ENCODE assay signal across 21 cellular contexts in genomic region chr2:74138952-74139323, GRCh38. TPM values are rescaled to one million over a fixed set of nuclear protein-coding genes. Genes with fewer than 3 reads are reported as not detected.
DNase-seq lines count a peak whose midpoint lies in the region; ATAC-seq and TF ChIP-seq lines count a peak whose summit lies in the region.
"Had no signal": no experiment of that assay in that cellular context is flagged by ENCODE, and none has a peak within 500 bp of the region (broad histone marks: within the 10 kb centered on the region; RNA-seq: fewer than 3 reads in every experiment).

No MANE protein-coding gene starts in this region.

- peaks cover 10% of the 10 kb centered on the region for H3K4me1 Mint-ChIP-seq in glutamatergic neuron (ENCODE audit: low read depth, unreplicated experiment)
- peaks cover 0 to 3% (median 0%) of the 10 kb centered on the region in 3 donors for H3K4me1 Mint-ChIP-seq in CD8-positive, alpha-beta memory T cell
- H3K4me1 Mint-ChIP-seq: activated CD8-positive, alpha-beta memory T cell treated with anti-CD3 and anti-CD28 coated beads, Interleukin-2, amount 10 ng/mL, durations not matched to agents 7 days and 5 days; activated naive CD4-positive, alpha-beta T cell treated with anti-CD3 and anti-CD28 coated beads, Interleukin-2, amount 10 ng/mL, durations not matched to agents 7 days and 5 days; B cell; brain had no signal

- H3K27ac ChIP-seq in 22Rv1, result no peak overlapping the region
- no peak overlapping the region for H3K27ac ChIP-seq in CD8-positive, alpha-beta memory T cell (ENCODE audit: low read depth, low read length)
- H3K27ac ChIP-seq: Peyer's patch, skin epidermis, upper lobe of left lung had no signal

- H3K36me3 Mint-ChIP-seq in glutamatergic neuron (ENCODE audit: unreplicated experiment), result no peaks in the 10 kb centered on the region
- peaks cover 6 to 57% (median 17%) of the 10 kb centered on the region in 3 donors for H3K36me3 Mint-ChIP-seq in CD8-positive, alpha-beta memory T cell

- peaks cover 3% of the 10 kb centered on the region for H3K27me3 Mint-ChIP-seq in glutamatergic neuron (ENCODE audit: unreplicated experiment)
- no peaks in the 10 kb centered on the region for H3K27me3 Mint-ChIP-seq in CD8-positive, alpha-beta memory T cell
- H3K27me3 Mint-ChIP-seq: activated CD8-positive, alpha-beta memory T cell treated with anti-CD3 and anti-CD28 coated beads, Interleukin-2, amount 10 ng/mL, durations not matched to agents 7 days and 5 days; activated naive CD4-positive, alpha-beta T cell treated with anti-CD3 and anti-CD28 coated beads, Interleukin-2, amount 10 ng/mL, durations not matched to agents 7 days and 5 days; B cell; brain; stimulated activated naive B cell treated with anti-CD40 and anti-IgM and Interleukin-4, amounts not matched to agents 10 μg/mL and 1 μg/mL and 100 μg/mL, for 72 hours had no signal

- H3K27ac Mint-ChIP-seq in glutamatergic neuron (ENCODE audit: unreplicated experiment), result no peak overlapping the region
- H3K27ac Mint-ChIP-seq in CD8-positive, alpha-beta memory T cell, result no peak overlapping the region
- H3K27ac Mint-ChIP-seq: activated CD8-positive, alpha-beta memory T cell treated with anti-CD3 and anti-CD28 coated beads, Interleukin-2, amount 10 ng/mL, durations not matched to agents 7 days and 5 days; B cell; brain; stimulated activated naive B cell treated with anti-CD40 and anti-IgM and Interleukin-4, amounts not matched to agents 10 μg/mL and 1 μg/mL and 100 μg/mL, for 72 hours had no signal

- H3K27me3 ChIP-seq in GM06990 (replicated peaks; ENCODE audit: control insufficient read depth, insufficient read depth, low read length), result no peaks in the 10 kb centered on the region
- H3K27me3 ChIP-seq in CD8-positive, alpha-beta memory T cell (ENCODE audit: insufficient read depth, low read length, poor library complexity, severe bottlenecking), result no peaks in the 10 kb centered on the region
- H3K27me3 ChIP-seq: Peyer's patch, upper lobe of left lung had no signal

- no peaks in the 10 kb centered on the region for H3K4me1 ChIP-seq in CD8-positive, alpha-beta memory T cell (ENCODE audit: insufficient read depth, low read length)
- H3K4me1 ChIP-seq: Peyer's patch, upper lobe of left lung had no signal

- TF ChIP-seq CTCF in 22Rv1 (IDR thresholded peaks at IDR 0.05) (peak; percentile 76), GM06990 (IDR thresholded peaks at IDR 0.05; ENCODE audit: insufficient read depth, low read length, poor library complexity, severe bottlenecking) (peak; percentile 10), glutamatergic neuron (IDR thresholded peaks at IDR 0.05; ENCODE audit: partially characterized antibody, unreplicated experiment) (peak; percentile 51)

- no peak for DNase-seq in GM06990 (ENCODE audit: extremely low read depth, insufficient read length)
- peak; percentile 46 for DNase-seq in SK-MEL-5 (ENCODE audit: low read depth, low spot score)
- no peak for DNase-seq in glutamatergic neuron
- no peak for DNase-seq in CD8-positive, alpha-beta memory T cell
- no peak for DNase-seq in medulla oblongata (ENCODE audit: extremely low spot score)
- DNase-seq: activated CD4-positive, CD25-positive, alpha-beta regulatory T cell; activated CD8-positive, alpha-beta memory T cell treated with anti-CD3 and anti-CD28 coated beads, Interleukin-2, amount 10 ng/mL, durations not matched to agents 7 days and 5 days; activated naive CD4-positive, alpha-beta T cell treated with anti-CD3 and anti-CD28 coated beads, Interleukin-2, amount 10 ng/mL, durations not matched to agents 7 days and 5 days; KG1; midbrain; NCI-H1436; Peyer's patch; stimulated activated naive B cell treated with anti-CD40 and anti-IgM and Interleukin-4, amounts not matched to agents 10 μg/mL and 1 μg/mL and 100 μg/mL, for 72 hours; T-helper 1 cell had no signal

- no peak overlapping the region for H3K4me3 Mint-ChIP-seq in glutamatergic neuron (ENCODE audit: unreplicated experiment)
- no peak overlapping the region for H3K4me3 Mint-ChIP-seq in CD8-positive, alpha-beta memory T cell
- H3K4me3 Mint-ChIP-seq: activated CD8-positive, alpha-beta memory T cell treated with anti-CD3 and anti-CD28 coated beads, Interleukin-2, amount 10 ng/mL, durations not matched to agents 7 days and 5 days; activated naive CD4-positive, alpha-beta T cell treated with anti-CD3 and anti-CD28 coated beads, Interleukin-2, amount 10 ng/mL, durations not matched to agents 7 days and 5 days; B cell; brain; stimulated activated naive B cell treated with anti-CD40 and anti-IgM and Interleukin-4, amounts not matched to agents 10 μg/mL and 1 μg/mL and 100 μg/mL, for 72 hours had no signal

- H3K4me3 ChIP-seq in GM06990 (replicated peaks; ENCODE audit: low read depth, low read length), result no peak overlapping the region
- H3K4me3 ChIP-seq in CD8-positive, alpha-beta memory T cell (ENCODE audit: low read length), result no peak overlapping the region
- H3K4me3 ChIP-seq: Peyer's patch, skin epidermis, upper lobe of left lung had no signal

- CTCF ChIA-PET in CD8-positive, alpha-beta memory T cell (lab: Charles Lee), result interaction anchor here (1.4 kb wide), 1 partner anchor 315 kb away, joined by 3 read pairs; no protein-coding TSS in a partner anchor

- no peak for ATAC-seq in GM18502 (IDR thresholded peaks at IDR 0.05; ENCODE audit: poor library complexity, unreplicated experiment)
- ATAC-seq in HG02981 (IDR thresholded peaks at IDR 0.05; ENCODE audit: unreplicated experiment), result no peak
- ATAC-seq: activated CD8-positive, alpha-beta memory T cell treated with anti-CD3 and anti-CD28 coated beads, Interleukin-2, amount 10 ng/mL, durations not matched to agents 7 days and 5 days; stimulated activated naive B cell treated with anti-CD40 and anti-IgM and Interleukin-4, amounts not matched to agents 10 μg/mL and 1 μg/mL and 100 μg/mL, for 72 hours had no signal

- in situ Hi-C loops in SK-MEL-5 (cut with HindIII; ENCODE audit: low pct_unique_long_range_greater_than_20kb, low sequenced_read_pairs), result no loop called here

- POLR2A ChIA-PET in CD8-positive, alpha-beta memory T cell (lab: Charles Lee), result no interaction called here

- H3K9me3 ChIP-seq in CD8-positive, alpha-beta memory T cell (ENCODE audit: low read length), result no peaks in the 10 kb centered on the region
- H3K9me3 ChIP-seq: Peyer's patch, upper lobe of left lung had no signal

- H3K36me3 ChIP-seq in GM06990 (ENCODE audit: control insufficient read depth, insufficient read depth, low read length), result peaks cover 11% of the 10 kb centered on the region
- H3K36me3 ChIP-seq in CD8-positive, alpha-beta memory T cell (ENCODE audit: insufficient read depth, low read length), result no peaks in the 10 kb centered on the region

- peaks cover 3% of the 10 kb centered on the region for H3K9me3 Mint-ChIP-seq in glutamatergic neuron (ENCODE audit: unreplicated experiment)
- H3K9me3 Mint-ChIP-seq in CD8-positive, alpha-beta memory T cell, result no peaks in the 10 kb centered on the region
- H3K9me3 Mint-ChIP-seq: activated naive CD4-positive, alpha-beta T cell treated with anti-CD3 and anti-CD28 coated beads, Interleukin-2, amount 10 ng/mL, durations not matched to agents 7 days and 5 days; brain; stimulated activated naive B cell treated with anti-CD40 and anti-IgM and Interleukin-4, amounts not matched to agents 10 μg/mL and 1 μg/mL and 100 μg/mL, for 72 hours had no signal

RNA-seq across cellular contexts. Expression of gene BOLA3, which starts 8.8 kb away (rescaled TPM):
- total RNA-seq in SK-MEL-5 (2014; rRNA removed; shearing (Covaris generic)), result 213 and 214 TPM in 2 replicates
- polyA plus RNA-seq in SK-MEL-5 (2015; cell fraction: cytosol; rRNA removed), result 200 and 269 TPM in 2 replicates
- polyA plus RNA-seq in SK-MEL-5 (2015; cell fraction: nucleus; rRNA removed), result 27.2 and 37.3 TPM in 2 replicates
- 17.7 TPM for total RNA-seq in glutamatergic neuron (ENCODE audit: unreplicated experiment)
- 100 to 1,000 TPM; 131 to 133 TPM for total RNA-seq in CD8-positive, alpha-beta memory T cell
- polyA plus RNA-seq in CD8-positive, alpha-beta memory T cell, result 74.1 TPM

RNA-seq across cellular contexts. Expression of gene MOB1A, which starts 39.7 kb away (rescaled TPM):
- total RNA-seq in SK-MEL-5 (2014; rRNA removed; shearing (Covaris generic)), result 118 and 132 TPM in 2 replicates
- polyA plus RNA-seq in SK-MEL-5 (2015; cell fraction: cytosol; rRNA removed), result 70.0 and 110 TPM in 2 replicates
- 30.7 and 44.9 TPM in 2 replicates for polyA plus RNA-seq in SK-MEL-5 (2015; cell fraction: nucleus; rRNA removed)
- 60.5 TPM for total RNA-seq in glutamatergic neuron (ENCODE audit: unreplicated experiment)
- 100 to 1,000 TPM; 177 to 185 TPM for total RNA-seq in CD8-positive, alpha-beta memory T cell
- 161 TPM for polyA plus RNA-seq in CD8-positive, alpha-beta memory T cell

RNA-seq across cellular contexts. Expression of gene MTHFD2, which starts 59.5 kb away (rescaled TPM):
- 319 and 361 TPM in 2 replicates for total RNA-seq in SK-MEL-5 (2014; rRNA removed; shearing (Covaris generic))
- 242 and 338 TPM in 2 replicates for polyA plus RNA-seq in SK-MEL-5 (2015; cell fraction: cytosol; rRNA removed)
- 145 and 167 TPM in 2 replicates for polyA plus RNA-seq in SK-MEL-5 (2015; cell fraction: nucleus; rRNA removed)
- 293 TPM for total RNA-seq in glutamatergic neuron (ENCODE audit: unreplicated experiment)
- total RNA-seq in CD8-positive, alpha-beta memory T cell, result 100 to 1,000 TPM; 379 to 397 TPM
- polyA plus RNA-seq in CD8-positive, alpha-beta memory T cell, result 11.0 TPM

Comparison
In these comparisons a context has a peak if more than half of its experiments do, and no peak if none do; other contexts are left out.
1. CTCF ChIP-seq: peak in every context shown above with its lines; median percentile 76 in 22Rv1; 51 in glutamatergic neuron; 10 in GM06990.